12 cellular contexts compared by ENCODE assay signal in the genomic region with DNA sequence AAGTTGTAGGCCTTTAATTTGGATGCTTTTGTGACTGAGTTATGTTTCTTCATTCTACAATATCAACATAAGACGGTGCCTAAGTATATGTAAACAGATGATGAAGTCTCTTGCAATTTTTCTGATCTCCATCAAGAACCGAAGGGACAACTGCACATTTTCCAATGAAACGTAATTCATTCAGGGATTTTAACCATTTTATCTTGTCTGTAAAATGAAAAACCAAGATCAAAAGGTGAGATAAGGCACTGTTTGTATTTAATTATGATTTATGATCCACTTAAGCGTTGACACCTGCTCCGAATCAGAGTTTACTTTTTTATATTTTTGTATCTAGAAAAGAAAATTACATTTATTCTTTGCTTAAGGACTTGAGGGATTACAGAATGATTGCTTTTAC.
DNase-seq lines count a peak whose midpoint lies in the region; ATAC-seq and TF ChIP-seq lines count a peak whose summit lies in the region.
"Had no signal": no experiment of that assay in that cellular context is flagged by ENCODE, and none has a peak within 500 bp of the region (broad histone marks: within the 10 kb centered on the region; RNA-seq: fewer than 3 reads in every experiment).

No MANE protein-coding gene starts in this region.

- POLR2A ChIA-PET in WTC11 (lab: Charles Lee): no interaction called here

- H3K27ac Mint-ChIP-seq in mesothelial cell of epicardium (peak overlapping the region; percentile 62), WTC11 (no peak overlapping the region)
- H3K27ac Mint-ChIP-seq: CD4-positive, alpha-beta memory T cell had no signal

- peaks cover 25% of the 10 kb centered on the region for H3K4me1 Mint-ChIP-seq in mesothelial cell of epicardium
- H3K4me1 Mint-ChIP-seq in WTC11: peaks cover 6% of the 10 kb centered on the region; the same call in 1 of the 2 replicates
- H3K4me1 Mint-ChIP-seq: CD4-positive, alpha-beta memory T cell had no signal

- H3K9me3 Mint-ChIP-seq in mesothelial cell of epicardium (peaks cover 23% of the 10 kb centered on the region), WTC11 (peaks cover 21% of the 10 kb centered on the region)

- CTCF ChIA-PET in WTC11 (lab: Charles Lee): no interaction called here

- H3K27me3 Mint-ChIP-seq in mesothelial cell of epicardium (ENCODE audit: low read depth) (peaks cover 3% of the 10 kb centered on the region), WTC11 (ENCODE audit: low read depth) (peaks cover 3% of the 10 kb centered on the region; the same call in 1 of the 2 replicates)
- H3K27me3 Mint-ChIP-seq: CD4-positive, alpha-beta memory T cell had no signal

- TF ChIP-seq CTCF in mesothelial cell of epicardium (IDR thresholded peaks at IDR 0.05; ENCODE audit: unreplicated experiment) (no peak), WTC11 (IDR thresholded peaks at IDR 0.05) (no peak)

- DNase-seq in NCI-H1105 (lab: John Stamatoyannopoulos, UW) (peak; percentile 78), NCI-H1105 treated with DMSO at 0.1 percent for 48 hours (lab: John Stamatoyannopoulos, UW) (peak; percentile 96), SHP77 (lab: John Stamatoyannopoulos, UW) (peak; percentile 17 to 57), mesothelial cell of epicardium (ENCODE audit: low spot score in 2 of 2, unreplicated experiment in 2 of 2) (no peak), WTC11 (ENCODE audit: low spot score) (no peak)
- DNase-seq: C1 segment of cervical spinal cord; Calu3; CD4-positive, alpha-beta memory T cell; COR-L47; GF-D8; H7 had no signal

- H3K4me3 Mint-ChIP-seq in mesothelial cell of epicardium: no peak overlapping the region
- H3K4me3 Mint-ChIP-seq in WTC11: no peak overlapping the region
- H3K4me3 Mint-ChIP-seq: CD4-positive, alpha-beta memory T cell had no signal

- H3K36me3 Mint-ChIP-seq in mesothelial cell of epicardium (peaks cover 8% of the 10 kb centered on the region), WTC11 (peaks cover 13% of the 10 kb centered on the region)
- H3K36me3 Mint-ChIP-seq: CD4-positive, alpha-beta memory T cell had no signal

- ATAC-seq in WTC11: no peak
- ATAC-seq in HG02763 (IDR thresholded peaks at IDR 0.05; ENCODE audit: unreplicated experiment): no peak

TF ChIP-seq in WTC11, 78 proteins besides CTCF, POLR2A, EP300 and RAD21 (continues in another document):
- TF ChIP-seq MYBL2 (CRISPR knock-in tag; IDR thresholded peaks at IDR 0.05) (no peak), ZNF317 (CRISPR knock-in tag; IDR thresholded peaks at IDR 0.05; ENCODE audit: borderline replicate concordance, low read depth) (no peak), NFE2L1 (CRISPR knock-in tag; IDR thresholded peaks at IDR 0.05) (no peak), NR1H2 (CRISPR knock-in tag; IDR thresholded peaks at IDR 0.05) (no peak), ZNF121 (CRISPR knock-in tag; IDR thresholded peaks at IDR 0.05) (no peak), GABPB1 (CRISPR knock-in tag; IDR thresholded peaks at IDR 0.05) (no peak), ZNF138 (CRISPR knock-in tag; conservative IDR thresholded peaks at IDR 0.05) (no peak), ZNF396 (CRISPR knock-in tag; IDR thresholded peaks at IDR 0.05; ENCODE audit: borderline replicate concordance) (no peak)
- TF ChIP-seq, protein P1, sequence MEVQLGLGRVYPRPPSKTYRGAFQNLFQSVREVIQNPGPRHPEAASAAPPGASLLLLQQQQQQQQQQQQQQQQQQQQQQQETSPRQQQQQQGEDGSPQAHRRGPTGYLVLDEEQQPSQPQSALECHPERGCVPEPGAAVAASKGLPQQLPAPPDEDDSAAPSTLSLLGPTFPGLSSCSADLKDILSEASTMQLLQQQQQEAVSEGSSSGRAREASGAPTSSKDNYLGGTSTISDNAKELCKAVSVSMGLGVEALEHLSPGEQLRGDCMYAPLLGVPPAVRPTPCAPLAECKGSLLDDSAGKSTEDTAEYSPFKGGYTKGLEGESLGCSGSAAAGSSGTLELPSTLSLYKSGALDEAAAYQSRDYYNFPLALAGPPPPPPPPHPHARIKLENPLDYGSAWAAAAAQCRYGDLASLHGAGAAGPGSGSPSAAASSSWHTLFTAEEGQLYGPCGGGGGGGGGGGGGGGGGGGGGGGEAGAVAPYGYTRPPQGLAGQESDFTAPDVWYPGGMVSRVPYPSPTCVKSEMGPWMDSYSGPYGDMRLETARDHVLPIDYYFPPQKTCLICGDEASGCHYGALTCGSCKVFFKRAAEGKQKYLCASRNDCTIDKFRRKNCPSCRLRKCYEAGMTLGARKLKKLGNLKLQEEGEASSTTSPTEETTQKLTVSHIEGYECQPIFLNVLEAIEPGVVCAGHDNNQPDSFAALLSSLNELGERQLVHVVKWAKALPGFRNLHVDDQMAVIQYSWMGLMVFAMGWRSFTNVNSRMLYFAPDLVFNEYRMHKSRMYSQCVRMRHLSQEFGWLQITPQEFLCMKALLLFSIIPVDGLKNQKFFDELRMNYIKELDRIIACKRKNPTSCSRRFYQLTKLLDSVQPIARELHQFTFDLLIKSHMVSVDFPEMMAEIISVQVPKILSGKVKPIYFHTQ (CRISPR knock-in tag; IDR thresholded peaks at IDR 0.05): no peak
- TF ChIP-seq, protein P2, sequence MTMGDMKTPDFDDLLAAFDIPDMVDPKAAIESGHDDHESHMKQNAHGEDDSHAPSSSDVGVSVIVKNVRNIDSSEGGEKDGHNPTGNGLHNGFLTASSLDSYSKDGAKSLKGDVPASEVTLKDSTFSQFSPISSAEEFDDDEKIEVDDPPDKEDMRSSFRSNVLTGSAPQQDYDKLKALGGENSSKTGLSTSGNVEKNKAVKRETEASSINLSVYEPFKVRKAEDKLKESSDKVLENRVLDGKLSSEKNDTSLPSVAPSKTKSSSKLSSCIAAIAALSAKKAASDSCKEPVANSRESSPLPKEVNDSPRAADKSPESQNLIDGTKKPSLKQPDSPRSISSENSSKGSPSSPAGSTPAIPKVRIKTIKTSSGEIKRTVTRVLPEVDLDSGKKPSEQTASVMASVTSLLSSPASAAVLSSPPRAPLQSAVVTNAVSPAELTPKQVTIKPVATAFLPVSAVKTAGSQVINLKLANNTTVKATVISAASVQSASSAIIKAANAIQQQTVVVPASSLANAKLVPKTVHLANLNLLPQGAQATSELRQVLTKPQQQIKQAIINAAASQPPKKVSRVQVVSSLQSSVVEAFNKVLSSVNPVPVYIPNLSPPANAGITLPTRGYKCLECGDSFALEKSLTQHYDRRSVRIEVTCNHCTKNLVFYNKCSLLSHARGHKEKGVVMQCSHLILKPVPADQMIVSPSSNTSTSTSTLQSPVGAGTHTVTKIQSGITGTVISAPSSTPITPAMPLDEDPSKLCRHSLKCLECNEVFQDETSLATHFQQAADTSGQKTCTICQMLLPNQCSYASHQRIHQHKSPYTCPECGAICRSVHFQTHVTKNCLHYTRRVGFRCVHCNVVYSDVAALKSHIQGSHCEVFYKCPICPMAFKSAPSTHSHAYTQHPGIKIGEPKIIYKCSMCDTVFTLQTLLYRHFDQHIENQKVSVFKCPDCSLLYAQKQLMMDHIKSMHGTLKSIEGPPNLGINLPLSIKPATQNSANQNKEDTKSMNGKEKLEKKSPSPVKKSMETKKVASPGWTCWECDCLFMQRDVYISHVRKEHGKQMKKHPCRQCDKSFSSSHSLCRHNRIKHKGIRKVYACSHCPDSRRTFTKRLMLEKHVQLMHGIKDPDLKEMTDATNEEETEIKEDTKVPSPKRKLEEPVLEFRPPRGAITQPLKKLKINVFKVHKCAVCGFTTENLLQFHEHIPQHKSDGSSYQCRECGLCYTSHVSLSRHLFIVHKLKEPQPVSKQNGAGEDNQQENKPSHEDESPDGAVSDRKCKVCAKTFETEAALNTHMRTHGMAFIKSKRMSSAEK (CRISPR knock-in tag; IDR thresholded peaks at IDR 0.05; ENCODE audit: borderline replicate concordance): no peak
- TF ChIP-seq, protein P3, sequence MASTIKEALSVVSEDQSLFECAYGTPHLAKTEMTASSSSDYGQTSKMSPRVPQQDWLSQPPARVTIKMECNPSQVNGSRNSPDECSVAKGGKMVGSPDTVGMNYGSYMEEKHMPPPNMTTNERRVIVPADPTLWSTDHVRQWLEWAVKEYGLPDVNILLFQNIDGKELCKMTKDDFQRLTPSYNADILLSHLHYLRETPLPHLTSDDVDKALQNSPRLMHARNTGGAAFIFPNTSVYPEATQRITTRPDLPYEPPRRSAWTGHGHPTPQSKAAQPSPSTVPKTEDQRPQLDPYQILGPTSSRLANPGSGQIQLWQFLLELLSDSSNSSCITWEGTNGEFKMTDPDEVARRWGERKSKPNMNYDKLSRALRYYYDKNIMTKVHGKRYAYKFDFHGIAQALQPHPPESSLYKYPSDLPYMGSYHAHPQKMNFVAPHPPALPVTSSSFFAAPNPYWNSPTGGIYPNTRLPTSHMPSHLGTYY (CRISPR knock-in tag; IDR thresholded peaks at IDR 0.05): no peak
- TF ChIP-seq, protein P4, sequence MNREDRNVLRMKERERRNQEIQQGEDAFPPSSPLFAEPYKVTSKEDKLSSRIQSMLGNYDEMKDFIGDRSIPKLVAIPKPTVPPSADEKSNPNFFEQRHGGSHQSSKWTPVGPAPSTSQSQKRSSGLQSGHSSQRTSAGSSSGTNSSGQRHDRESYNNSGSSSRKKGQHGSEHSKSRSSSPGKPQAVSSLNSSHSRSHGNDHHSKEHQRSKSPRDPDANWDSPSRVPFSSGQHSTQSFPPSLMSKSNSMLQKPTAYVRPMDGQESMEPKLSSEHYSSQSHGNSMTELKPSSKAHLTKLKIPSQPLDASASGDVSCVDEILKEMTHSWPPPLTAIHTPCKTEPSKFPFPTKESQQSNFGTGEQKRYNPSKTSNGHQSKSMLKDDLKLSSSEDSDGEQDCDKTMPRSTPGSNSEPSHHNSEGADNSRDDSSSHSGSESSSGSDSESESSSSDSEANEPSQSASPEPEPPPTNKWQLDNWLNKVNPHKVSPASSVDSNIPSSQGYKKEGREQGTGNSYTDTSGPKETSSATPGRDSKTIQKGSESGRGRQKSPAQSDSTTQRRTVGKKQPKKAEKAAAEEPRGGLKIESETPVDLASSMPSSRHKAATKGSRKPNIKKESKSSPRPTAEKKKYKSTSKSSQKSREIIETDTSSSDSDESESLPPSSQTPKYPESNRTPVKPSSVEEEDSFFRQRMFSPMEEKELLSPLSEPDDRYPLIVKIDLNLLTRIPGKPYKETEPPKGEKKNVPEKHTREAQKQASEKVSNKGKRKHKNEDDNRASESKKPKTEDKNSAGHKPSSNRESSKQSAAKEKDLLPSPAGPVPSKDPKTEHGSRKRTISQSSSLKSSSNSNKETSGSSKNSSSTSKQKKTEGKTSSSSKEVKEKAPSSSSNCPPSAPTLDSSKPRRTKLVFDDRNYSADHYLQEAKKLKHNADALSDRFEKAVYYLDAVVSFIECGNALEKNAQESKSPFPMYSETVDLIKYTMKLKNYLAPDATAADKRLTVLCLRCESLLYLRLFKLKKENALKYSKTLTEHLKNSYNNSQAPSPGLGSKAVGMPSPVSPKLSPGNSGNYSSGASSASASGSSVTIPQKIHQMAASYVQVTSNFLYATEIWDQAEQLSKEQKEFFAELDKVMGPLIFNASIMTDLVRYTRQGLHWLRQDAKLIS (CRISPR knock-in tag; IDR thresholded peaks at IDR 0.05; ENCODE audit: borderline replicate concordance): no peak

Comparison
In these comparisons a context has a peak if more than half of its experiments do, and no peak if none do; other contexts are left out.
1. DNase-seq: peak in NCI-H1105 (single experiment), NCI-H1105 treated with DMSO at 0.1 percent for 48 hours (single experiment) and SHP77 (2 of 2); none in mesothelial cell of epicardium (0 of 2) and WTC11 (single experiment).